ENCODE assay signal across 1 cellular context in genomic region chr13:30362869-30363268, GRCh38.
TF ChIP-seq lines count a peak whose summit lies in the region.

No MANE protein-coding gene starts in this region.

TF ChIP-seq in endothelial cell of umbilical vein, 7 proteins besides CTCF, POLR2A, EP300 and RAD21:
- TF ChIP-seq JUN (IDR thresholded peaks at IDR 0.05; ENCODE audit: borderline replicate concordance, insufficient read depth, insufficient read length, low read depth), result no peak
- no peak for TF ChIP-seq GATA2 (IDR thresholded peaks at IDR 0.05; ENCODE audit: insufficient read depth, insufficient read length, low read depth, low read length)
- TF ChIP-seq POLR2AphosphoS5 (IDR thresholded peaks at IDR 0.05; ENCODE audit: insufficient read depth, low read depth, low read length), result no peak
- no peak for TF ChIP-seq MYC (IDR thresholded peaks at IDR 0.05; ENCODE audit: low read depth, low read length)
- TF ChIP-seq EZH2 (IDR thresholded peaks at IDR 0.05; ENCODE audit: borderline replicate concordance, low read depth, low read length, severe bottlenecking), result no peak
- TF ChIP-seq, protein P1, sequence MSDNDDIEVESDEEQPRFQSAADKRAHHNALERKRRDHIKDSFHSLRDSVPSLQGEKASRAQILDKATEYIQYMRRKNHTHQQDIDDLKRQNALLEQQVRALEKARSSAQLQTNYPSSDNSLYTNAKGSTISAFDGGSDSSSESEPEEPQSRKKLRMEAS (IDR thresholded peaks at IDR 0.05; ENCODE audit: insufficient read depth, insufficient read length), result no peak
- TF ChIP-seq FOS (IDR thresholded peaks at IDR 0.05; ENCODE audit: borderline replicate concordance, insufficient read depth, low read length), result no peak
TF ChIP-seq in endothelial cell of umbilical vein: peak in this region for 0.
